Comparison of ENCODE assay signal across 8 cellular contexts in the genomic region with DNA sequence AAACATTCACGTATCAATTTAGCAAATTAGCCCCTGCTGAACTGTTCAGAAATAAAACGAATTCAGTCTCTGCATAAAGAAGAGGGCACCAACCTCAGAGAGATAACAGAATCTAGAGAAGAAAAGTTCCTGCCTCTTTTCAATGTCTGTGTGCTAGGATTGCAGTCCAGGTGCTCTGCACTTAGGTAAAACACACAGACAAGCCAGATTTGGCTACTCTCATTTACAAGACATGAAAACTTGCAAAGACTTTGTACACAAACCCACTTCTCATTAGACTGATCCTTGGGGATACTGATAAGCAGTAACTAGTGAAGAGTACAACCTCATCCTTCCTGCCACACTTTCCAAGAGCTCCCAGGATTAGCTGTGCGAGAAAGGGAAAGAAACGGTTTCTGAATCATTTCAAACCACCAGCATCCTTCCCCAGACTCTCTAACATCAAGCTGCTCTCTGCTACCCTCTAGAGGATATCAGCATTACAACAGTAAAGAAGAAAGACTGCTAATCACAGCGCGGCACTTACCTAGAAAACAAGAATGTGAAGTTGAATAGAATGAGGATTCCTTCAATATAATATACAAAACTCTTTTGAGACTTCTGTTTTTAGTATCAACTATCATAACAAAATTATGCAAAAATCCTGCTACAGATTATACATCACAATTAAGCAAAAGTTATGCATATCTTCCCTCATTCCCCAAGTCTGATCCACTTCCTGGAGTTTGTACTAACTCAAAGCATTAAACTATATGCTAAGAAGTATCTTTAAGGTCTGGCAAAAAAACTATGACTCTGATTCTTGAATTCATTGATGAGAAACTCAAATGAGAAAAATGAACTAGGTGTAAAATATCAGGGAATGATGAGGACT.
A peak's percentile ranks its signal among the peaks of the same experiment; 100 is the strongest.
DNase-seq lines count a peak whose midpoint lies in the region; ATAC-seq, FAIRE-seq and TF ChIP-seq lines count a peak whose summit lies in the region.

No MANE protein-coding gene starts in this region.

- ATAC-seq in Right ventricle myocardium inferior (peak; percentile 68), GM21723 (IDR thresholded peaks at IDR 0.05; ENCODE audit: unreplicated experiment) (peak; percentile 95)

- no peaks in the 10 kb centered on the region for H3K27me3 Mint-ChIP-seq in endothelial cell (ENCODE audit: unreplicated experiment)

- TF ChIP-seq CTCF in endothelial cell (IDR thresholded peaks at IDR 0.05; ENCODE audit: unreplicated experiment): peak; percentile 68

- H3K4me3 Mint-ChIP-seq in endothelial cell (ENCODE audit: unreplicated experiment): no peak overlapping the region

- peaks cover 30% of the 10 kb centered on the region for H3K4me1 Mint-ChIP-seq in endothelial cell (ENCODE audit: unreplicated experiment)

- H3K27ac Mint-ChIP-seq in endothelial cell (ENCODE audit: unreplicated experiment): no peak overlapping the region

- no peaks in the 10 kb centered on the region for H3K36me3 Mint-ChIP-seq in endothelial cell (ENCODE audit: low read depth, unreplicated experiment)

- peak; percentile 85 for FAIRE-seq in RCC 7860 (lab: Jason Lieb, UNC)

- no peak for DNase-seq in Right ventricle myocardium inferior (ENCODE audit: missing footprints)
- no peak for DNase-seq in cardiac septum (ENCODE audit: low spot score)
- DNase-seq in HT-29 (ENCODE audit: low spot score): peak; percentile 54
- peak; percentile 49 for DNase-seq in RCC 7860 (ENCODE audit: low spot score)
- peak; percentile 38 for DNase-seq in endothelial cell (ENCODE audit: low spot score)
- peak; percentile 81 for DNase-seq in midbrain (lab: John Stamatoyannopoulos, UW)
- DNase-seq in NCI-H1048 (lab: John Stamatoyannopoulos, UW): no peak

- intact Hi-C loops in Right ventricle myocardium inferior (cut with DNase I): loop anchor here (5.0 to 10.0 kb wide), 3 partner anchors 137 to 387 kb away; no protein-coding TSS in a partner anchor
- intact Hi-C loops in cardiac septum (cut with DNase I): loop anchor here (2.0 to 10.0 kb wide), 2 partner anchors 293 to 387 kb away; no protein-coding TSS in a partner anchor

- H3K9me3 Mint-ChIP-seq in endothelial cell (ENCODE audit: unreplicated experiment): no peaks in the 10 kb centered on the region

Comparison
In these comparisons a context has a peak if more than half of its experiments do, and no peak if none do; other contexts are left out.
1. DNase-seq: peak in HT-29 (single experiment), RCC 7860 (single experiment), endothelial cell (single experiment) and midbrain (single experiment); none in Right ventricle myocardium inferior (single experiment), cardiac septum (single experiment) and NCI-H1048 (single experiment).